10 cellular contexts compared by ENCODE assay signal in genomic region chr1:74673351-74674111, GRCh38. TPM values are rescaled to one million over a fixed set of nuclear protein-coding genes. Genes with fewer than 3 reads are reported as not detected.
A peak's percentile ranks its signal among the peaks of the same experiment; 100 is the strongest.
DNase-seq lines count a peak whose midpoint lies in the region; ATAC-seq, FAIRE-seq and TF ChIP-seq lines count a peak whose summit lies in the region.
"Had no signal": no experiment of that assay in that cellular context is flagged by ENCODE, and none has a peak within 500 bp of the region (broad histone marks: within the 10 kb centered on the region; RNA-seq: fewer than 3 reads in every experiment).

Gene ERICH3, minus strand, starts transcription at chr1:74673792. Its CDS starts 273 bp downstream, at chr1:74673519.

- no peak for TF ChIP-seq CTCF in GM12875 (IDR thresholded peaks at IDR 0.05; ENCODE audit: borderline replicate concordance, insufficient read depth, low read depth, low read length)
- TF ChIP-seq CTCF in thoracic aorta (IDR thresholded peaks at IDR 0.05) = no peak

- H3K4me1 ChIP-seq in thoracic aorta (ENCODE audit: control insufficient read depth in 1 of 2, low read depth in 2 of 2) = peaks cover 2 to 7% of the 10 kb centered on the region in 2 donors
- H3K4me1 ChIP-seq in small intestine (ENCODE audit: control insufficient read depth in 2 of 2, insufficient read depth in 1 of 2, low read depth in 1 of 2, low read length in 1 of 2) = no peaks in the 10 kb centered on the region

- DNase-seq in SK-N-DZ (ENCODE audit: low spot score) (peak; percentile 12), islet precursor cell (peak; percentile 55), thoracic aorta (ENCODE audit: low spot score) (no peak), small intestine (no peak), NCI-H128 (lab: John Stamatoyannopoulos, UW; ENCODE audit: unreplicated experiment) (no peak)
- DNase-seq in activated effector memory CD4-positive, alpha-beta T cell treated with Interleukin-2 at 50 U/mL for 16 hours = no peak

- H3K36me3 ChIP-seq in thoracic aorta (no peaks in the 10 kb centered on the region), small intestine (ENCODE audit: control insufficient read depth in 2 of 2, insufficient read depth in 2 of 2, low read length in 2 of 2) (no peaks in the 10 kb centered on the region)

- FAIRE-seq in small intestine (lab: Jason Lieb, UNC) = no peak

- ATAC-seq in HG02588 (IDR thresholded peaks at IDR 0.05; ENCODE audit: unreplicated experiment) (peak; percentile 48), thoracic aorta (ENCODE audit: insufficient number of reproducible peaks, low FRiP score, low read depth) (no peak)

- no peaks in the 10 kb centered on the region for H3K27me3 ChIP-seq in thoracic aorta (replicated peaks; ENCODE audit: insufficient read depth)
- peaks cover 0 to 6% of the 10 kb centered on the region in 2 donors for H3K27me3 ChIP-seq in small intestine (ENCODE audit: control insufficient read depth in 2 of 2, insufficient read depth in 2 of 2, low read length in 2 of 2)

- 3 to 20% (median 12%) methylated on average over 25 to 43 of the region's 44 CpGs for WGBS in small intestine, 3 donors

- H3K9me3 ChIP-seq in thoracic aorta = no peaks in the 10 kb centered on the region
- H3K9me3 ChIP-seq in small intestine (ENCODE audit: control insufficient read depth, low read depth) = no peaks in the 10 kb centered on the region

- H3K4me3 ChIP-seq in GM12875 (ENCODE audit: low read depth, low read length) (peak within 1 kb of the TSS; percentile 15), thoracic aorta (peak within 1 kb of the TSS; percentile 59), small intestine (ENCODE audit: low read depth in 1 of 2, low read length in 2 of 2) (no peak within 1 kb of the TSS)

- H3K27ac ChIP-seq in thoracic aorta = no peak within 1 kb of the TSS
- no peak within 1 kb of the TSS for H3K27ac ChIP-seq in small intestine (ENCODE audit: low read depth in 1 of 2, low read length in 1 of 2)
- H3K27ac ChIP-seq: KMS-11 had no signal

RNA-seq across cellular contexts. Expression of gene ERICH3, which starts in this region (rescaled TPM):
- polyA plus RNA-seq in SK-N-DZ (2014; cell fraction: cytosol; rRNA removed) = 0.06 and 0.31 TPM in 2 replicates
- 0.45 and 0.69 TPM in 2 replicates for polyA plus RNA-seq in SK-N-DZ (2014; cell fraction: nucleus; rRNA removed)
- not detected for total RNA-seq in thoracic aorta
- under 1 TPM in 1 of 3 donors, not detected in 2; 0.15 TPM for polyA plus RNA-seq in small intestine
- total RNA-seq: glomerular endothelial cell had no signal

Comparison
In these comparisons a context has a peak if more than half of its experiments do, and no peak if none do; other contexts are left out.
1. H3K4me3 ChIP-seq: peak in GM12875 (single experiment) and thoracic aorta (single experiment); none in small intestine (0 of 2).
2. DNase-seq: peak in SK-N-DZ (single experiment) and islet precursor cell (single experiment); none in thoracic aorta (single experiment), small intestine (single experiment), activated effector memory CD4-positive, alpha-beta T cell treated with Interleukin-2 at 50 U/mL for 16 hours (single experiment) and NCI-H128 (single experiment).